ENCODE assay signal across 8 cellular contexts in genomic region chr9:105405514-105406131, GRCh38. TPM values are rescaled to one million over a fixed set of nuclear protein-coding genes. Genes with fewer than 3 reads are reported as not detected.
DNase-seq lines count a peak whose midpoint lies in the region; ATAC-seq, FAIRE-seq and TF ChIP-seq lines count a peak whose summit lies in the region.

No MANE protein-coding gene starts in this region.

- H3K4me3 ChIP-seq in SJCRH30 (no peak overlapping the region), astrocyte (ENCODE audit: insufficient read depth, low read depth, low read length) (no peak overlapping the region)

- H3K27me3 ChIP-seq in SJCRH30 (no peaks in the 10 kb centered on the region; the same call in 1 of the 2 replicates), astrocyte (ENCODE audit: insufficient read depth, low read length) (no peaks in the 10 kb centered on the region)

- FAIRE-seq in astrocyte (lab: Jason Lieb, UNC) = no peak

- H3K27me3 Mint-ChIP-seq in astrocyte (ENCODE audit: low read depth, unreplicated experiment) = no peaks in the 10 kb centered on the region
- H3K27me3 Mint-ChIP-seq in type B pancreatic cell = no peaks in the 10 kb centered on the region

- H3K36me3 Mint-ChIP-seq in astrocyte (ENCODE audit: low read depth, unreplicated experiment) (no peaks in the 10 kb centered on the region), type B pancreatic cell (no peaks in the 10 kb centered on the region)

- no peak for DNase-seq in activated CD4-positive, CD25-positive, alpha-beta regulatory T cell treated with anti-CD3 and anti-CD28 coated beads, Interleukin-2, amount 50 U/mL, for 72 hours
- DNase-seq in SJCRH30 (peak; percentile 53 to 78), astrocyte (ENCODE audit: low read depth) (peak; percentile 61), NCI-H446 (lab: John Stamatoyannopoulos, UW) (no peak), type B pancreatic cell (ENCODE audit: extremely low spot score, unreplicated experiment) (no peak)
- peak; percentile 5 for DNase-seq in stimulated activated CD8-positive, alpha-beta memory T cell treated with anti-CD3 and anti-CD28 coated beads, Interleukin-7, amount 100 ng/mL, for 24 hours (ENCODE audit: low read depth)

- H3K27ac Mint-ChIP-seq in astrocyte (ENCODE audit: unreplicated experiment) (no peak overlapping the region), type B pancreatic cell (no peak overlapping the region)

- peak overlapping the region; percentile 3 for H3K4me2 ChIP-seq in astrocyte (ENCODE audit: low read length)

- H4K20me1 ChIP-seq in astrocyte (ENCODE audit: insufficient read depth, low read length) = no peaks in the 10 kb centered on the region

- no peak overlapping the region for H2AFZ ChIP-seq in astrocyte (ENCODE audit: low read depth, low read length)

- H3K4me1 Mint-ChIP-seq in astrocyte (ENCODE audit: low read depth, unreplicated experiment) (peaks cover 20% of the 10 kb centered on the region), type B pancreatic cell (ENCODE audit: unreplicated experiment) (peaks cover 12% of the 10 kb centered on the region)

- peak; percentile 91 to 93 for ATAC-seq in activated CD4-positive, CD25-positive, alpha-beta regulatory T cell treated with anti-CD3 and anti-CD28 coated beads, Interleukin-2, amount 50 U/mL, for 24 hours
- peak; percentile 87 for ATAC-seq in HG03103 (IDR thresholded peaks at IDR 0.05; ENCODE audit: low read depth, unreplicated experiment)

- TF ChIP-seq CTCF in astrocyte (IDR thresholded peaks at IDR 0.05; ENCODE audit: insufficient read depth, low read depth, low read length) (no peak), type B pancreatic cell (conservative IDR thresholded peaks at IDR 0.05) (no peak)

- H3K27ac ChIP-seq in SJCRH30 (no peak overlapping the region), astrocyte (ENCODE audit: low read depth, low read length) (no peak overlapping the region)

- no peak overlapping the region for H3K9ac ChIP-seq in astrocyte (ENCODE audit: low read length)

- H3K4me3 Mint-ChIP-seq in astrocyte (ENCODE audit: unreplicated experiment) = no peak overlapping the region
- no peak overlapping the region for H3K4me3 Mint-ChIP-seq in type B pancreatic cell

- no peaks in the 10 kb centered on the region for H3K79me2 ChIP-seq in astrocyte (ENCODE audit: insufficient read depth, low read length)

- H3K4me1 ChIP-seq in SJCRH30 = peaks cover 11% of the 10 kb centered on the region
- peaks cover 6% of the 10 kb centered on the region for H3K4me1 ChIP-seq in astrocyte (ENCODE audit: insufficient read depth, low read length)

- H3K9me3 ChIP-seq in SJCRH30 (replicated peaks) (no peaks in the 10 kb centered on the region), astrocyte (ENCODE audit: insufficient read depth, low read depth, low read length) (no peaks in the 10 kb centered on the region)

- no peaks in the 10 kb centered on the region for H3K36me3 ChIP-seq in SJCRH30
- H3K36me3 ChIP-seq in astrocyte (ENCODE audit: insufficient read depth, low read length) = no peaks in the 10 kb centered on the region

- peaks cover 4% of the 10 kb centered on the region for H3K9me3 Mint-ChIP-seq in astrocyte (ENCODE audit: unreplicated experiment)
- peaks cover 11% of the 10 kb centered on the region for H3K9me3 Mint-ChIP-seq in type B pancreatic cell

RNA-seq across cellular contexts. Expression of gene FSD1L, which starts 42.2 kb away (rescaled TPM):
- total RNA-seq in SJCRH30 (2014; rRNA removed; shearing (Covaris generic)) = 3.1 and 6.4 TPM in 2 replicates
- total RNA-seq in astrocyte = 4.7 and 7.0 TPM in 2 replicates
- total RNA-seq in type B pancreatic cell (ENCODE audit: low replicate concordance) = 6.3 and 11.6 TPM in 2 replicates

Comparison
In these comparisons a context has a peak if more than half of its experiments do, and no peak if none do; other contexts are left out.
1. DNase-seq: peak in SJCRH30 (2 of 2), astrocyte (single experiment) and stimulated activated CD8-positive, alpha-beta memory T cell treated with anti-CD3 and anti-CD28 coated beads, Interleukin-7, amount 100 ng/mL, for 24 hours (single experiment); none in activated CD4-positive, CD25-positive, alpha-beta regulatory T cell treated with anti-CD3 and anti-CD28 coated beads, Interleukin-2, amount 50 U/mL, for 72 hours (single experiment), NCI-H446 (0 of 2) and type B pancreatic cell (single experiment).